Comparison of ENCODE assay signal across 1 cellular context in the genomic region with DNA sequence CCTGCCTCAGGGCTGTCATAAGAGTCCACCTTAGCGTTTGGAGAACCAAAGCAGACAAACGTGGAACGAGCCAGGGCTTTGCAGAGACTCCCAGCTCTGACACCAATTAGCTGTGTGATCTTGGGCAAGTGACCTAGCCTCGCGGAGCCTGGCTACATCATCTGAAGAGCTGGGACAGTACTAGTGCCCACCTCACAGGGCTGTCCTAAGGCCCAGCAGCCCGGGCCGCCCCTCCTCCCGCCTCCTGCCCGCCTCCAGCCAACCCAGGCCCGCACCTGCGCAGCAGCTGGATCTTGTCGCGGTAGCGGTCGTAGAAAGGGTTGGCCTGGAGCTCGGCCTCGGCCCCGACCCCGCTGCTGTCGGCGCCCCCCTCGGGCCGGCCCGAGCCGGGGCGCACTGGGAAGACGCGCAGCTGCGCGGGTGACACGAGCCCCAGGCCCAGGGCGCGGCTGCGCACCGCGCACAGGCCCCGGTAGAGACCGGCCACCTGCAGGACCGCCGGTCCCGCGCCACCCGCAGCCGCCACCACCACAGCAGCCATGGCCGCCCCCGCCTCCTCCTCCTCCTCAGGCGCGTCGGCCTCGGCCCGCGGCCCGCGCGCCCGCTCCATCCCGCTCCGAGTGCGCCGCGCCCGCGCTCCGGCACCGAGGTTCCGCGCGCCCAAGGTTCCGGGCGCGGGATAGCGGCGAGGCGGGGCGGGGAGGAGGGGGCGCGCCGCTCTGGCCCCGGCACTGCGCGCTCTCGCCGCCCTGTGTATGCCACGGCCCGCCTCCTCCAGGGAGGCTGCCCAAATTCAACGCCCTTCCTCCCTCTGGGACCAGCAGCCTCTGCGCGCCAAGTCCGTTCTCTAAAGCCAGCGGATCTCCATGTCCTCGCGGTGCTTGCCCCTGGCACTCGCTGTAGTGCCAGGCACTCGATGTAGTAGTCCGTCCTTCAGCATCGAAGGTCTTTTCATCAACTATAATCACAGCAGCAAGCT.
TF ChIP-seq lines count a peak whose summit lies in the region.

TSS of gene ATPAF1 (minus strand) at position 583 of the 979 bp plus-strand sequence. CDS start at position 541, 42 bp downstream.

TF ChIP-seq in HepG2, 621 proteins besides CTCF, POLR2A, EP300 and RAD21 (continued from another document and continues in another):
- TF ChIP-seq, protein P1, sequence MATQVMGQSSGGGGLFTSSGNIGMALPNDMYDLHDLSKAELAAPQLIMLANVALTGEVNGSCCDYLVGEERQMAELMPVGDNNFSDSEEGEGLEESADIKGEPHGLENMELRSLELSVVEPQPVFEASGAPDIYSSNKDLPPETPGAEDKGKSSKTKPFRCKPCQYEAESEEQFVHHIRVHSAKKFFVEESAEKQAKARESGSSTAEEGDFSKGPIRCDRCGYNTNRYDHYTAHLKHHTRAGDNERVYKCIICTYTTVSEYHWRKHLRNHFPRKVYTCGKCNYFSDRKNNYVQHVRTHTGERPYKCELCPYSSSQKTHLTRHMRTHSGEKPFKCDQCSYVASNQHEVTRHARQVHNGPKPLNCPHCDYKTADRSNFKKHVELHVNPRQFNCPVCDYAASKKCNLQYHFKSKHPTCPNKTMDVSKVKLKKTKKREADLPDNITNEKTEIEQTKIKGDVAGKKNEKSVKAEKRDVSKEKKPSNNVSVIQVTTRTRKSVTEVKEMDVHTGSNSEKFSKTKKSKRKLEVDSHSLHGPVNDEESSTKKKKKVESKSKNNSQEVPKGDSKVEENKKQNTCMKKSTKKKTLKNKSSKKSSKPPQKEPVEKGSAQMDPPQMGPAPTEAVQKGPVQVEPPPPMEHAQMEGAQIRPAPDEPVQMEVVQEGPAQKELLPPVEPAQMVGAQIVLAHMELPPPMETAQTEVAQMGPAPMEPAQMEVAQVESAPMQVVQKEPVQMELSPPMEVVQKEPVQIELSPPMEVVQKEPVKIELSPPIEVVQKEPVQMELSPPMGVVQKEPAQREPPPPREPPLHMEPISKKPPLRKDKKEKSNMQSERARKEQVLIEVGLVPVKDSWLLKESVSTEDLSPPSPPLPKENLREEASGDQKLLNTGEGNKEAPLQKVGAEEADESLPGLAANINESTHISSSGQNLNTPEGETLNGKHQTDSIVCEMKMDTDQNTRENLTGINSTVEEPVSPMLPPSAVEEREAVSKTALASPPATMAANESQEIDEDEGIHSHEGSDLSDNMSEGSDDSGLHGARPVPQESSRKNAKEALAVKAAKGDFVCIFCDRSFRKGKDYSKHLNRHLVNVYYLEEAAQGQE (IDR thresholded peaks at IDR 0.05; ENCODE audit: borderline replicate concordance in 1 of 2, low read depth in 1 of 2, low read length in 2 of 2), result no peak
- TF ChIP-seq, protein P2, sequence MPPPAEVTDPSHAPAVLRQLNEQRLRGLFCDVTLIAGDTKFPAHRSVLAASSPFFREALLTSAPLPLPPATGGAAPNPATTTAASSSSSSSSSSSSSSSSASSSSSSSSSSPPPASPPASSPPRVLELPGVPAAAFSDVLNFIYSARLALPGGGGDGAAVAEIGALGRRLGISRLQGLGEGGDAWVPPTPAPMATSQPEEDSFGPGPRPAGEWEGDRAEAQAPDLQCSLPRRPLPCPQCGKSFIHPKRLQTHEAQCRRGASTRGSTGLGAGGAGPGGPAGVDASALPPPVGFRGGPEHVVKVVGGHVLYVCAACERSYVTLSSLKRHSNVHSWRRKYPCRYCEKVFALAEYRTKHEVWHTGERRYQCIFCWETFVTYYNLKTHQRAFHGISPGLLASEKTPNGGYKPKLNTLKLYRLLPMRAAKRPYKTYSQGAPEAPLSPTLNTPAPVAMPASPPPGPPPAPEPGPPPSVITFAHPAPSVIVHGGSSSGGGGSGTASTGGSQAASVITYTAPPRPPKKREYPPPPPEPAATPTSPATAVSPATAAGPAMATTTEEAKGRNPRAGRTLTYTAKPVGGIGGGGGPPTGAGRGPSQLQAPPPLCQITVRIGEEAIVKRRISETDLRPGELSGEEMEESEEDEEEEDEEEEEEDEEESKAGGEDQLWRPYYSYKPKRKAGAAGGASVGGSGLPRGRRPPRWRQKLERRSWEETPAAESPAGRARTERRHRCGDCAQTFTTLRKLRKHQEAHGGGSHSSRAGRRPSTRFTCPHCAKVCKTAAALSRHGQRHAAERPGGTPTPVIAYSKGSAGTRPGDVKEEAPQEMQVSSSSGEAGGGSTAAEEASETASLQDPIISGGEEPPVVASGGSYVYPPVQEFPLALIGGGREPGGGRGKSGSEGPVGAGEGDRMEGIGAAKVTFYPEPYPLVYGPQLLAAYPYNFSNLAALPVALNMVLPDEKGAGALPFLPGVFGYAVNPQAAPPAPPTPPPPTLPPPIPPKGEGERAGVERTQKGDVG (CRISPR knock-in tag; IDR thresholded peaks at IDR 0.05; ENCODE audit: borderline replicate concordance), result no peak
- TF ChIP-seq ZSCAN25 (CRISPR knock-in tag; IDR thresholded peaks at IDR 0.05), result no peak
- TF ChIP-seq RBAK (CRISPR knock-in tag; IDR thresholded peaks at IDR 0.05), result no peak
- TF ChIP-seq ZNF263 (CRISPR knock-in tag; IDR thresholded peaks at IDR 0.05), result no peak
- no peak; the same call in 1 of the 2 replicates for TF ChIP-seq ZSCAN20 (CRISPR knock-in tag; IDR thresholded peaks at IDR 0.05; ENCODE audit: borderline replicate concordance)
- no peak for TF ChIP-seq RARG (CRISPR knock-in tag; IDR thresholded peaks at IDR 0.05; ENCODE audit: low read depth)
- 0 out of 2 replicates have a peak, but pooled peaks have one; percentile 22 for TF ChIP-seq TSC22D2 (CRISPR knock-in tag; IDR thresholded peaks at IDR 0.05; ENCODE audit: borderline replicate concordance)
- no peak for TF ChIP-seq ZNF275 (CRISPR knock-in tag; IDR thresholded peaks at IDR 0.05; ENCODE audit: borderline replicate concordance)
- no peak for TF ChIP-seq MAFF (IDR thresholded peaks at IDR 0.05; ENCODE audit: low read depth, low read length)
- TF ChIP-seq KAT8 (CRISPR knock-in tag; IDR thresholded peaks at IDR 0.05), result no peak
- TF ChIP-seq CREB3 (CRISPR knock-in tag; IDR thresholded peaks at IDR 0.05), result no peak
- no peak for TF ChIP-seq ZBTB44 (CRISPR knock-in tag; IDR thresholded peaks at IDR 0.05)
- no peak for TF ChIP-seq MED1 (CRISPR knock-in tag; IDR thresholded peaks at IDR 0.05)
- TF ChIP-seq IKZF5 (CRISPR knock-in tag; IDR thresholded peaks at IDR 0.05), result no peak
- no peak for TF ChIP-seq ZFYVE20 (CRISPR knock-in tag; IDR thresholded peaks at IDR 0.05; ENCODE audit: borderline replicate concordance, low read depth)
- no peak for TF ChIP-seq CEBPG (CRISPR knock-in tag; IDR thresholded peaks at IDR 0.05)
- no peak for TF ChIP-seq GTF3A (CRISPR knock-in tag; conservative IDR thresholded peaks at IDR 0.05)
- peak; percentile 89 for TF ChIP-seq ZFY (CRISPR knock-in tag; IDR thresholded peaks at IDR 0.05)
- no peak for TF ChIP-seq RFX3 (CRISPR knock-in tag; IDR thresholded peaks at IDR 0.05)
- TF ChIP-seq ZNF276 (CRISPR knock-in tag; IDR thresholded peaks at IDR 0.05; ENCODE audit: low read depth), result no peak; the same call in 1 of the 2 replicates
- no peak for TF ChIP-seq ZNF556 (CRISPR knock-in tag; IDR thresholded peaks at IDR 0.05; ENCODE audit: borderline replicate concordance)
- TF ChIP-seq ZNF280D (CRISPR knock-in tag; IDR thresholded peaks at IDR 0.05), result no peak
- TF ChIP-seq TEAD3 (CRISPR knock-in tag; optimal IDR thresholded peaks at IDR 0.05; ENCODE audit: borderline replicate concordance), result no peak
- no peak for TF ChIP-seq ZNF530 (CRISPR knock-in tag; IDR thresholded peaks at IDR 0.05; ENCODE audit: low read depth)
- no peak for TF ChIP-seq FIP1L1 (IDR thresholded peaks at IDR 0.05; ENCODE audit: borderline replicate concordance, insufficient read depth, low read depth, low read length)
- TF ChIP-seq ZBTB37 (CRISPR knock-in tag; IDR thresholded peaks at IDR 0.05), result no peak
- TF ChIP-seq ZNF326 (CRISPR knock-in tag; IDR thresholded peaks at IDR 0.05; ENCODE audit: borderline replicate concordance), result no peak
- TF ChIP-seq ZNF367 (CRISPR knock-in tag; IDR thresholded peaks at IDR 0.05; ENCODE audit: borderline replicate concordance), result no peak
- TF ChIP-seq HDAC2 (CRISPR knock-in tag; IDR thresholded peaks at IDR 0.05), result no peak
- no peak for TF ChIP-seq SMAD3 (CRISPR knock-in tag; IDR thresholded peaks at IDR 0.05)
- peak; percentile 69; the same call in 1 of the 2 replicates for TF ChIP-seq SPEN (CRISPR knock-in tag; IDR thresholded peaks at IDR 0.05; ENCODE audit: low read depth)
- TF ChIP-seq HOXA3 (CRISPR knock-in tag; IDR thresholded peaks at IDR 0.05), result peak; percentile 78
